In genomic region chr1:39622427-39622826, GRCh38 we compare ENCODE assay signal across 22 cellular contexts. TPM values are rescaled to one million over a fixed set of nuclear protein-coding genes. Genes with fewer than 3 reads are reported as not detected.
DNase-seq lines count a peak whose midpoint lies in the region; ATAC-seq, FAIRE-seq and TF ChIP-seq lines count a peak whose summit lies in the region.
"Had no signal": no experiment of that assay in that cellular context is flagged by ENCODE, and none has a peak within 500 bp of the region (broad histone marks: within the 10 kb centered on the region; RNA-seq: fewer than 3 reads in every experiment).

No MANE protein-coding gene starts in this region.

- POLR2A ChIA-PET in K562 (lab: Yijun Ruan, JAX): interaction anchor here (0.7 kb wide), 1 partner anchor 130 kb away, joined by 3 read pairs; no protein-coding TSS in a partner anchor

- H3K27ac ChIP-seq in left ventricle myocardium inferior (replicated peaks) (peak overlapping the region; percentile 85), K562 (ENCODE audit: extremely low read depth, low read depth, low read length) (no peak overlapping the region)
- H3K27ac ChIP-seq: A549, GM23248 had no signal

- H3K4me1 ChIP-seq in left ventricle myocardium inferior (peaks cover 67% of the 10 kb centered on the region), K562 (replicated peaks in 1 of 2; ENCODE audit: control insufficient read depth in 2 of 2, insufficient read depth in 2 of 2, low read length in 2 of 2) (peaks cover 0 to 6% of the 10 kb centered on the region in 2 experiments; a peak in 2 of 5 replicates)
- H3K4me1 ChIP-seq: A549, Caco-2 had no signal

- no peak overlapping the region for H3K9ac ChIP-seq in K562 (ENCODE audit: insufficient read depth in 1 of 2, low read depth in 2 of 2, low read length in 2 of 2)
- H3K9ac ChIP-seq: GM23248 had no signal

- intact Hi-C loops in left ventricle myocardium inferior (cut with micrococcal nuclease): no loop called here
- intact Hi-C loops in cardiac septum (cut with DNase I): no loop called here
- intact Hi-C loops in K562 (cut with micrococcal nuclease): no loop called here

- TF ChIP-seq CTCF in left ventricle myocardium inferior (IDR thresholded peaks at IDR 0.05; ENCODE audit: borderline replicate concordance) (no peak), K562 (IDR thresholded peaks at IDR 0.05 in 2 of 3, conservative IDR thresholded peaks at IDR 0.05 in 1 of 3; ENCODE audit: insufficient read depth in 2 of 3, low read depth in 1 of 3, low read length in 3 of 3) (no peak)

- DNase-seq in left ventricle myocardium inferior (no peak), cardiac septum (ENCODE audit: low spot score) (no peak), AG20443 (ENCODE audit: low spot score) (peak; percentile 3), K562 (ENCODE audit: extremely low read depth in 1 of 4, low spot score in 3 of 4) (no peak), DMS 273 (lab: John Stamatoyannopoulos, UW; ENCODE audit: unreplicated experiment) (no peak), NOMO-1 treated with DMSO at 0.1 percent for 48 hours (lab: John Stamatoyannopoulos, UW; ENCODE audit: unreplicated experiment) (no peak)
- DNase-seq: 8988T; ACHN; Caco-2; CD4-positive, alpha-beta memory T cell; DMS 273 treated with DMSO at 0.1 percent for 48 hours; DMS79; EL; GDM1; GM23248; H7; HCEC 1CT had no signal

- no peak for TF ChIP-seq EP300 in K562 (IDR thresholded peaks at IDR 0.05; ENCODE audit: low read length)

- H3K36me3 ChIP-seq in left ventricle myocardium inferior: no peaks in the 10 kb centered on the region
- H3K36me3 ChIP-seq in K562 (ENCODE audit: control insufficient read depth, insufficient read depth, low read length): no peaks in the 10 kb centered on the region

- H3K4me3 ChIP-seq in left ventricle myocardium inferior (no peak overlapping the region), K562 (no peak overlapping the region)
- H3K4me3 ChIP-seq: A549, GM12878, GM23248 had no signal

- H3K27me3 ChIP-seq in left ventricle myocardium inferior (ENCODE audit: low read depth): no peaks in the 10 kb centered on the region
- H3K27me3 ChIP-seq in K562 (ENCODE audit: control insufficient read depth in 2 of 2, insufficient read depth in 2 of 2, low read length in 2 of 2): peaks cover 44 to 70% of the 10 kb centered on the region in 2 experiments

- no peaks in the 10 kb centered on the region for H3K9me3 ChIP-seq in left ventricle myocardium inferior (replicated peaks)
- H3K9me3 ChIP-seq in K562 (replicated peaks; ENCODE audit: control insufficient read depth, insufficient read depth, low read depth, low read length): no peaks in the 10 kb centered on the region
- H3K9me3 ChIP-seq: A549, Caco-2 had no signal

- H4K20me1 ChIP-seq in K562 (replicated peaks; ENCODE audit: control insufficient read depth, insufficient read depth, low read length): peaks cover 11% of the 10 kb centered on the region

- H3K4me2 ChIP-seq in K562 (ENCODE audit: insufficient read depth, low read length): no peak overlapping the region
- H3K4me2 ChIP-seq: A549 had no signal

- TF ChIP-seq POLR2A in K562 (conservative IDR thresholded peaks at IDR 0.05): no peak

- WGBS in K562 (ENCODE audit: insufficient coverage, low coverage, missing lambda C conversion rate): 5% methylated on average over 3 of the region's 3 CpGs

- FAIRE-seq in K562 (lab: Jason Lieb, UNC): no peak
- FAIRE-seq: A549, GM12878, GM19239, H1 had no signal

- no peak for ATAC-seq in K562
- ATAC-seq: A549, GM12878 had no signal

- BruUV-seq in K562 (replicated peaks; lab: Mats Ljungman, UMichigan): no TSS peak

- H3K79me2 ChIP-seq in K562 (ENCODE audit: control insufficient read depth, insufficient read depth, low read length): no peaks in the 10 kb centered on the region

- peaks cover 5% of the 10 kb centered on the region for H3K9me1 ChIP-seq in K562 (ENCODE audit: control insufficient read depth, insufficient read depth, low read length)

- H2AFZ ChIP-seq in K562 (ENCODE audit: low read depth, low read length): no peak overlapping the region
- H2AFZ ChIP-seq: GM23248 had no signal

- no peak for TF ChIP-seq RAD21 in K562 (CRISPR knock-in tag; conservative IDR thresholded peaks at IDR 0.05 in 1 of 2, IDR thresholded peaks at IDR 0.05 in 1 of 2)

- CTCF ChIA-PET in K562 (lab: Yijun Ruan, JAX; ENCODE audit: low intra/inter-chr PET ratio): no interaction called here

- in situ Hi-C loops in K562 (cut with MboI): no loop called here

TF ChIP-seq in K562, 482 proteins besides CTCF, POLR2A, EP300 and RAD21:
- TF ChIP-seq KDM1A (IDR thresholded peaks at IDR 0.05) (peak in 1 of 2 experiments; percentile 34; a peak in 1 of 4 replicates), HNRNPL (IDR thresholded peaks at IDR 0.05; ENCODE audit: low read depth, low read length) (no peak), BCOR (IDR thresholded peaks at IDR 0.05) (0 out of 2 replicates have a peak, but pooled peaks have one; percentile 34), RBM25 (IDR thresholded peaks at IDR 0.05; ENCODE audit: low read depth, low read length, severe bottlenecking) (peak; percentile 92), ZKSCAN3 (CRISPR knock-in tag; IDR thresholded peaks at IDR 0.05) (peak; percentile 23; the same call in 1 of the 2 replicates), ZNF76 (CRISPR knock-in tag; IDR thresholded peaks at IDR 0.05; ENCODE audit: borderline replicate concordance) (no peak)

RNA-seq across cellular contexts. Expression of gene HEYL, which starts 17.0 kb away (rescaled TPM):
- 21.2 TPM for total RNA-seq in left ventricle myocardium inferior
- total RNA-seq in cardiac septum: 20.5 TPM
- total RNA-seq in K562 (2011; cell fraction: chromatin; rRNA removed; ENCODE audit: low replicate concordance): 0.63 and 1.4 TPM in 2 replicates
- total RNA-seq in K562 (2011; cell fraction: nucleolus; rRNA removed): 0.53 and 1.0 TPM in 2 replicates
- 0.84 and 0.88 TPM in 2 replicates for total RNA-seq in K562 (2011; cell fraction: nucleoplasm; rRNA removed)
- 0.14 and 0.37 TPM in 2 replicates for total RNA-seq in K562 (2014; rRNA removed)
- total RNA-seq in K562 (2014; rRNA removed; fragmentation: Illumina TruSeq; extraction: Trizol): 0.32 and 0.33 TPM in 2 replicates
- 0.15 and 0.22 TPM in 2 replicates for total RNA-seq in K562 (2015; rRNA removed; fragmentation: Illumina TruSeq; extraction: Trizol)
- total RNA-seq in K562 (2021): 0.78 and 0.89 TPM in 2 replicates
- polyA plus RNA-seq in K562 (2011; rRNA removed): 0.25 and 0.50 TPM in 2 replicates
- polyA plus RNA-seq in K562 (2011; cell fraction: cytosol; rRNA removed): 0.38 and 0.48 TPM in 2 replicates
- polyA plus RNA-seq in K562 (2011; cell fraction: nucleus; rRNA removed): 0.48 and 0.52 TPM in 2 replicates
- polyA plus RNA-seq in K562 (2012): 0.56 and 0.89 TPM in 2 replicates
- 0.69 and 0.70 TPM in 2 replicates for polyA plus RNA-seq in K562 (2014; fragmentation: Illumina TruSeq; extraction: Trizol)
- polyA plus RNA-seq in K562 (2014; fragmentation: Nextera tagmentation; extraction: Ambion mirVana): under 1 TPM; 0.13 to 0.14 TPM
- 0.33 and 0.71 TPM in 2 replicates for polyA plus RNA-seq in K562 (2014; rRNA removed)
- 0.48 and 0.53 TPM in 2 replicates for polyA minus RNA-seq in K562 (2011; rRNA and poly(A)+ RNA removed)
- 0.29 and 0.36 TPM in 2 replicates for polyA minus RNA-seq in K562 (2011; cell fraction: cytosol; rRNA and poly(A)+ RNA removed)
- 0.44 and 0.54 TPM in 2 replicates for polyA minus RNA-seq in K562 (2011; cell fraction: nucleus; rRNA and poly(A)+ RNA removed)
- total RNA-seq: GM23248 had no signal
- polyA plus RNA-seq: GM23248 had no signal

RNA-seq across cellular contexts. Expression of gene PABPC4, which starts 45.8 kb away (rescaled TPM):
- total RNA-seq in left ventricle myocardium inferior (210 TPM), cardiac septum (239 TPM), K562 (2014; rRNA removed) (207 and 244 TPM in 2 replicates), K562 (2014; rRNA removed; fragmentation: Illumina TruSeq; extraction: Trizol) (212 and 220 TPM in 2 replicates), K562 (2015; rRNA removed; fragmentation: Illumina TruSeq; extraction: Trizol) (169 and 175 TPM in 2 replicates), K562 (2021) (520 and 526 TPM in 2 replicates)
- 568 TPM in 2 replicates for total RNA-seq in K562 (2011; cell fraction: chromatin; rRNA removed; ENCODE audit: low replicate concordance)
- total RNA-seq in K562 (2011; cell fraction: nucleolus; rRNA removed): 333 and 358 TPM in 2 replicates
- total RNA-seq in K562 (2011; cell fraction: nucleoplasm; rRNA removed): 368 and 413 TPM in 2 replicates
- polyA plus RNA-seq in K562 (2011; rRNA removed) (145 and 147 TPM in 2 replicates), K562 (2014; fragmentation: Illumina TruSeq; extraction: Trizol) (369 and 413 TPM in 2 replicates), K562 (2014; fragmentation: Nextera tagmentation; extraction: Ambion mirVana) (10 to 100 TPM; 77.7 to 88.4 TPM), K562 (2014; rRNA removed) (264 and 303 TPM in 2 replicates)
- 136 and 188 TPM in 2 replicates for polyA plus RNA-seq in K562 (2011; cell fraction: cytosol; rRNA removed)
- 574 and 790 TPM in 2 replicates for polyA plus RNA-seq in K562 (2011; cell fraction: nucleus; rRNA removed)
- polyA plus RNA-seq in K562 (2012): 240 and 315 TPM in 2 replicates
- 134 and 150 TPM in 2 replicates for polyA minus RNA-seq in K562 (2011; rRNA and poly(A)+ RNA removed)
- 197 and 243 TPM in 2 replicates for polyA minus RNA-seq in K562 (2011; cell fraction: cytosol; rRNA and poly(A)+ RNA removed)
- polyA minus RNA-seq in K562 (2011; cell fraction: nucleus; rRNA and poly(A)+ RNA removed): 113 and 158 TPM in 2 replicates

RNA-seq across cellular contexts. Expression of gene NT5C1A, which starts 49.5 kb away (rescaled TPM):
- 26.8 TPM for total RNA-seq in left ventricle myocardium inferior
- total RNA-seq in cardiac septum: 25.0 TPM
- not detected in 2 replicates for total RNA-seq in K562 (2011; cell fraction: chromatin; rRNA removed; ENCODE audit: low replicate concordance)
- total RNA-seq in K562 (2011; cell fraction: nucleolus; rRNA removed): 0.33 TPM in 1 of 2 replicates, not detected in the other
- not detected in 2 replicates for total RNA-seq in K562 (2011; cell fraction: nucleoplasm; rRNA removed)
- not detected in 2 replicates for total RNA-seq in K562 (2014; rRNA removed)
- not detected in 2 replicates for total RNA-seq in K562 (2014; rRNA removed; fragmentation: Illumina TruSeq; extraction: Trizol)
- total RNA-seq in K562 (2015; rRNA removed; fragmentation: Illumina TruSeq; extraction: Trizol): not detected in 2 replicates
- total RNA-seq in K562 (2021): not detected in 2 replicates
- polyA plus RNA-seq in K562 (2011; rRNA removed): not detected in 2 replicates
- polyA plus RNA-seq in K562 (2011; cell fraction: cytosol; rRNA removed): not detected in 2 replicates
- not detected in 2 replicates for polyA plus RNA-seq in K562 (2011; cell fraction: nucleus; rRNA removed)
- polyA plus RNA-seq in K562 (2012): not detected in 2 replicates
- not detected in 2 replicates for polyA plus RNA-seq in K562 (2014; fragmentation: Illumina TruSeq; extraction: Trizol)
- not detected for polyA plus RNA-seq in K562 (2014; fragmentation: Nextera tagmentation; extraction: Ambion mirVana)
- not detected in 2 replicates for polyA plus RNA-seq in K562 (2014; rRNA removed)
- not detected in 2 replicates for polyA minus RNA-seq in K562 (2011; rRNA and poly(A)+ RNA removed)
- not detected in 2 replicates for polyA minus RNA-seq in K562 (2011; cell fraction: cytosol; rRNA and poly(A)+ RNA removed)
- polyA minus RNA-seq in K562 (2011; cell fraction: nucleus; rRNA and poly(A)+ RNA removed): not detected in 2 replicates
- total RNA-seq: Caco-2, GM23248, H1, H7 had no signal
- polyA plus RNA-seq: A549; BJ; CD4-positive, alpha-beta memory T cell; GM23248; H1 had no signal

Comparison
In these comparisons a context has a peak if more than half of its experiments do, and no peak if none do; other contexts are left out.
1. RNA of gene NT5C1A, which starts 49.5 kb away (total RNA-seq): 26.8 TPM in left ventricle myocardium inferior (single experiment) and 25.0 TPM in cardiac septum (single experiment); 0.33 TPM in K562; every median in the first group is over 10 times any median in the second.